ENCODE assay signal across 8 cellular contexts in genomic region chr9:137176302-137177182, GRCh38. TPM values are rescaled to one million over a fixed set of nuclear protein-coding genes. Genes with fewer than 3 reads are reported as not detected.
DNase-seq lines count a peak whose midpoint lies in the region; ATAC-seq and TF ChIP-seq lines count a peak whose summit lies in the region.

No MANE protein-coding gene starts in this region.

- peaks cover 14% of the 10 kb centered on the region for H3K27me3 Mint-ChIP-seq in type B pancreatic cell

- no peak overlapping the region for H3K4me3 Mint-ChIP-seq in type B pancreatic cell

- H3K27ac ChIP-seq in WERI-Rb-1, result no peak overlapping the region
- no peak overlapping the region for H3K27ac ChIP-seq in left ventricle myocardium inferior (replicated peaks)
- H3K27ac ChIP-seq in sigmoid colon, result no peak overlapping the region

- H3K9me3 Mint-ChIP-seq in type B pancreatic cell, result no peaks in the 10 kb centered on the region

- H3K9me3 ChIP-seq in WERI-Rb-1 (ENCODE audit: severe bottlenecking) (no peaks in the 10 kb centered on the region), left ventricle myocardium inferior (replicated peaks) (no peaks in the 10 kb centered on the region), sigmoid colon (no peaks in the 10 kb centered on the region)

- ATAC-seq in GM19023 (IDR thresholded peaks at IDR 0.05; ENCODE audit: unreplicated experiment), result no peak

- intact Hi-C loops in left ventricle myocardium inferior (cut with micrococcal nuclease) (no loop called here), sigmoid colon (cut with DNase I) (no loop called here)

- H3K27ac Mint-ChIP-seq in type B pancreatic cell, result no peak overlapping the region

- peak; percentile 63 for DNase-seq in NCI-H748 (lab: John Stamatoyannopoulos, UW; ENCODE audit: unreplicated experiment)
- no peak for DNase-seq in NCI-H748 treated with DMSO at 0.1 percent for 48 hours (lab: John Stamatoyannopoulos, UW)
- peak; percentile 49 for DNase-seq in HT1080 (ENCODE audit: low read depth)
- DNase-seq in WERI-Rb-1, result no peak
- DNase-seq in left ventricle myocardium inferior, result no peak
- no peak for DNase-seq in type B pancreatic cell (ENCODE audit: extremely low spot score, unreplicated experiment)
- DNase-seq in sigmoid colon, result no peak

- no peak overlapping the region for H3K4me3 ChIP-seq in WERI-Rb-1 (ENCODE audit: low read depth, low read length)
- no peak overlapping the region for H3K4me3 ChIP-seq in left ventricle myocardium inferior
- no peak overlapping the region for H3K4me3 ChIP-seq in sigmoid colon

- H3K27me3 ChIP-seq in WERI-Rb-1 (ENCODE audit: insufficient read depth, low read depth, severe bottlenecking) (no peaks in the 10 kb centered on the region), left ventricle myocardium inferior (ENCODE audit: low read depth) (peaks cover under 1% of the 10 kb centered on the region), sigmoid colon (peaks cover 0 to 23% (median 0%) of the 10 kb centered on the region in 3 donors)

- H3K36me3 ChIP-seq in WERI-Rb-1 (no peaks in the 10 kb centered on the region), left ventricle myocardium inferior (peaks cover 34% of the 10 kb centered on the region), sigmoid colon (peaks cover 21 to 44% (median 26%) of the 10 kb centered on the region in 4 donors)

- H3K4me1 ChIP-seq in left ventricle myocardium inferior (no peaks in the 10 kb centered on the region), sigmoid colon (no peaks in the 10 kb centered on the region)

- H3K36me3 Mint-ChIP-seq in type B pancreatic cell, result no peaks in the 10 kb centered on the region

- 28 to 53% methylated on average over 17 of the region's 17 CpGs for WGBS in sigmoid colon, 2 donors

- TF ChIP-seq POLR2A in sigmoid colon (IDR thresholded peaks at IDR 0.05), result no peak

- H3K4me1 Mint-ChIP-seq in type B pancreatic cell (ENCODE audit: unreplicated experiment), result no peaks in the 10 kb centered on the region

- TF ChIP-seq CTCF in WERI-Rb-1 (IDR thresholded peaks at IDR 0.05; ENCODE audit: low read depth, low read length) (peak; percentile 70), left ventricle myocardium inferior (IDR thresholded peaks at IDR 0.05; ENCODE audit: borderline replicate concordance) (peak; percentile 59), type B pancreatic cell (conservative IDR thresholded peaks at IDR 0.05) (peak; percentile 69), sigmoid colon (IDR thresholded peaks at IDR 0.05) (peak in 2 of 4 experiments; percentile 14 to 28)

- no peak for TF ChIP-seq EP300 in sigmoid colon (IDR thresholded peaks at IDR 0.05)

RNA-seq across cellular contexts. Expression of gene TMEM210, which starts 4.7 kb away (rescaled TPM):
- total RNA-seq in HT1080 (2014; rRNA removed; shearing (Covaris generic)), result not detected in 2 replicates
- not detected in 2 replicates for polyA plus RNA-seq in HT1080 (2015; cell fraction: cytosol; rRNA removed)
- not detected in 2 replicates for polyA plus RNA-seq in HT1080 (2015; cell fraction: nucleus; rRNA removed)
- total RNA-seq in left ventricle myocardium inferior, result not detected
- not detected in 2 replicates for total RNA-seq in type B pancreatic cell (ENCODE audit: low replicate concordance)
- not detected for total RNA-seq in sigmoid colon
- polyA plus RNA-seq in sigmoid colon, result under 1 TPM in 1 of 3 donors, not detected in 2; 0.12 TPM

RNA-seq across cellular contexts. Expression of gene LRRC26, which starts 6.7 kb away (rescaled TPM):
- total RNA-seq in HT1080 (2014; rRNA removed; shearing (Covaris generic)), result not detected in 2 replicates
- not detected in 2 replicates for polyA plus RNA-seq in HT1080 (2015; cell fraction: cytosol; rRNA removed)
- not detected in 2 replicates for polyA plus RNA-seq in HT1080 (2015; cell fraction: nucleus; rRNA removed)
- not detected for total RNA-seq in left ventricle myocardium inferior
- total RNA-seq in type B pancreatic cell (ENCODE audit: low replicate concordance), result 0.77 and 1.4 TPM in 2 replicates
- under 1 TPM in 1 of 4 donors, not detected in 3; 0.68 TPM for total RNA-seq in sigmoid colon
- 1 to 10 TPM; 1.2 to 6.3 (median 1.4) TPM for polyA plus RNA-seq in sigmoid colon

RNA-seq across cellular contexts. Expression of gene ANAPC2, which starts 11.8 kb away (rescaled TPM):
- total RNA-seq in HT1080 (2014; rRNA removed; shearing (Covaris generic)), result 18.5 and 27.2 TPM in 2 replicates
- 18.3 and 20.2 TPM in 2 replicates for polyA plus RNA-seq in HT1080 (2015; cell fraction: cytosol; rRNA removed)
- 106 and 112 TPM in 2 replicates for polyA plus RNA-seq in HT1080 (2015; cell fraction: nucleus; rRNA removed)
- 34.7 TPM for total RNA-seq in left ventricle myocardium inferior
- 63.5 and 65.0 TPM in 2 replicates for total RNA-seq in type B pancreatic cell (ENCODE audit: low replicate concordance)
- 10 to 100 TPM; 21.0 to 27.4 (median 24.6) TPM for total RNA-seq in sigmoid colon
- polyA plus RNA-seq in sigmoid colon, result 10 to 100 TPM; 12.5 to 49.3 (median 13.2) TPM

RNA-seq across cellular contexts. Expression of gene SSNA1, which starts 11.9 kb away (rescaled TPM):
- total RNA-seq in HT1080 (2014; rRNA removed; shearing (Covaris generic)), result 101 and 138 TPM in 2 replicates
- 72.9 and 99.9 TPM in 2 replicates for polyA plus RNA-seq in HT1080 (2015; cell fraction: cytosol; rRNA removed)
- polyA plus RNA-seq in HT1080 (2015; cell fraction: nucleus; rRNA removed), result 29.4 and 29.9 TPM in 2 replicates
- total RNA-seq in left ventricle myocardium inferior (72.3 TPM), type B pancreatic cell (ENCODE audit: low replicate concordance) (64.9 and 74.8 TPM in 2 replicates), sigmoid colon (100 to 1,000 TPM in 1 of 4 donors, 10 to 100 TPM in 3; 39.6 to 122 (median 76.3) TPM)
- polyA plus RNA-seq in sigmoid colon, result 100 to 1,000 TPM in 2 of 3 donors, 10 to 100 TPM in 1; 93.2 to 112 (median 105) TPM

RNA-seq across cellular contexts. Expression of gene TPRN, which starts 24.0 kb away (rescaled TPM):
- total RNA-seq in HT1080 (2014; rRNA removed; shearing (Covaris generic)), result 12.0 and 13.6 TPM in 2 replicates
- polyA plus RNA-seq in HT1080 (2015; cell fraction: cytosol; rRNA removed), result 6.2 and 7.2 TPM in 2 replicates
- polyA plus RNA-seq in HT1080 (2015; cell fraction: nucleus; rRNA removed), result 12.4 and 16.2 TPM in 2 replicates
- 18.0 TPM for total RNA-seq in left ventricle myocardium inferior
- 24.1 and 28.4 TPM in 2 replicates for total RNA-seq in type B pancreatic cell (ENCODE audit: low replicate concordance)
- 1 to 10 TPM; 3.0 to 4.6 (median 3.8) TPM for total RNA-seq in sigmoid colon
- polyA plus RNA-seq in sigmoid colon, result 10 to 100 TPM; 64.9 to 80.5 (median 78.1) TPM

Comparison
In these comparisons a context has a peak if more than half of its experiments do, and no peak if none do; other contexts are left out.
1. DNase-seq: peak in NCI-H748 (single experiment) and HT1080 (single experiment); none in NCI-H748 treated with DMSO at 0.1 percent for 48 hours (single experiment), WERI-Rb-1 (single experiment), left ventricle myocardium inferior (single experiment), type B pancreatic cell (single experiment) and sigmoid colon (single experiment).